In the genomic region with DNA sequence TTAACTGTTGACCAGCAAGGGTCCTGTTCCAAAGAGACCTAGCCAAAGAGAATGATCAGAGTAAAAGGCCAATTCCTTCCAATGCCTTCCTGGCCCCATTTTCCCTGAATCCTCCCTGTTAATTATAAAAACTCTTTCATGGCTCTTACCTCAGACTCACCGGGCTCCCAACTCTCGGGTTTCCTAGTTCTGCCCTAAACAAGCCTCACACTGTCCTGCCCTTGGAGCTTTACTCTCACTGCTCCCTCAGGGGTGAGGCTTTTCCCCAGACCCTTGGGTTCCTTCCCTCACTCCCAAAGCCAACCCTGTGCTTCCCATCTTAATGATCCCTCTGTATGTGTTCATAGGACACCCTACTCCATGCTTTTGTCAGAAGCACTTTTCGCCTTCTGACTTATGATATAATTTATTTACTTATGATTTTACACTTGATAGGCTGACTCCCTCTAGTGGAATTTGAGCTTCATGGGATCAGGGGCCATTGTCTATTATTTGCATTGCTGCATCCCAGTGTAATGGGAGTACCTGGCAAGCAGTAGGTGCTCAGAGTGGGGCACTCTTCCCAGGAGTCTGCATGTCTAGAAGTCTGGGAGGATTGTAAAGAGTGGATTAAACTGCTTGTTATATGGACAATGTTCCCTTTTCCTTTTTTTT, we compare ENCODE assay signal across 11 cellular contexts. TPM values are rescaled to one million over a fixed set of nuclear protein-coding genes. Genes with fewer than 3 reads are reported as not detected.
DNase-seq lines count a peak whose midpoint lies in the region; ATAC-seq and TF ChIP-seq lines count a peak whose summit lies in the region.
"Had no signal": no experiment of that assay in that cellular context is flagged by ENCODE, and none has a peak within 500 bp of the region (broad histone marks: within the 10 kb centered on the region; RNA-seq: fewer than 3 reads in every experiment).

No MANE protein-coding gene starts in this region.

- DNase-seq in LHCN-M2 (ENCODE audit: low read depth) (peak; percentile 21), astrocyte of the spinal cord (ENCODE audit: low read depth, low spot score) (peak; percentile 16), left lobe of liver (ENCODE audit: low spot score) (no peak), ovary (no peak), 8988T (no peak)
- DNase-seq: activated CD8-positive, alpha-beta memory T cell treated with anti-CD3 and anti-CD28 coated beads, Interleukin-2, amount 10 ng/mL, durations not matched to agents 7 days and 5 days; NCI-H1930 had no signal

- WGBS in ovary, 3 donors = 74 to 77% (median 75%) methylated on average over 3 of the region's 3 CpGs

- TF ChIP-seq POLR2A in ovary (IDR thresholded peaks at IDR 0.05) = no peak

- in situ Hi-C loops in astrocyte of the spinal cord (cut with HindIII; ENCODE audit: low sequenced_read_pairs) = no loop called here

- H3K9ac ChIP-seq in BLaER1 treated with 17β-estradiol and CSF1 and Interleukin-3, amounts not matched to agents 10 nM and 100 nM = peak overlapping the region in 10 of 11 experiments; percentile 6 to 73 (median 63); a peak in 18 of 22 replicates

- intact Hi-C loops in ovary (cut with DNase I) = no loop called here

- peak overlapping the region; percentile 22 to 70 (median 54); a peak in 18 of 20 replicates for H3K4me3 ChIP-seq in BLaER1 treated with 17β-estradiol and CSF1 and Interleukin-3, amounts not matched to agents 10 nM and 100 nM
- H3K4me3 ChIP-seq in astrocyte of the spinal cord (ENCODE audit: low read depth, low read length) (no peak overlapping the region), ovary (no peak overlapping the region)
- H3K4me3 ChIP-seq: prostate gland had no signal

- peak overlapping the region; percentile 77 to 94 (median 87) for H3K4me2 ChIP-seq in BLaER1 treated with 17β-estradiol and CSF1 and Interleukin-3, amounts not matched to agents 10 nM and 100 nM

- no peaks in the 10 kb centered on the region for H4K20me1 ChIP-seq in BLaER1 treated with 17β-estradiol and CSF1 and Interleukin-3, amounts not matched to agents 10 nM and 100 nM

- peak overlapping the region in 9 of 11 experiments; percentile 4 to 78 (median 63); a peak in 18 of 22 replicates for H3K27ac ChIP-seq in BLaER1 treated with 17β-estradiol and CSF1 and Interleukin-3, amounts not matched to agents 10 nM and 100 nM
- H3K27ac ChIP-seq in ovary = no peak overlapping the region
- H3K27ac ChIP-seq: prostate gland had no signal

- TF ChIP-seq CTCF in astrocyte of the spinal cord (IDR thresholded peaks at IDR 0.05; ENCODE audit: low read depth, low read length) (peak; percentile 28), ovary (IDR thresholded peaks at IDR 0.05) (no peak)

- no peaks in the 10 kb centered on the region for H3K27me3 ChIP-seq in BLaER1 treated with 17β-estradiol and CSF1 and Interleukin-3, amounts not matched to agents 10 nM and 100 nM
- no peaks in the 10 kb centered on the region for H3K27me3 ChIP-seq in ovary

- no peaks in the 10 kb centered on the region for H3K36me3 ChIP-seq in BLaER1 treated with 17β-estradiol and CSF1 and Interleukin-3, amounts not matched to agents 10 nM and 100 nM
- H3K36me3 ChIP-seq in ovary = no peaks in the 10 kb centered on the region
- H3K36me3 ChIP-seq: prostate gland had no signal

- no peaks in the 10 kb centered on the region for H3K9me3 ChIP-seq in BLaER1 treated with 17β-estradiol and CSF1 and Interleukin-3, amounts not matched to agents 10 nM and 100 nM (replicated peaks in 1 of 11)
- no peaks in the 10 kb centered on the region for H3K9me3 ChIP-seq in ovary
- H3K9me3 ChIP-seq: prostate gland had no signal

- TF ChIP-seq EP300 in ovary (IDR thresholded peaks at IDR 0.05) = no peak

- ATAC-seq in left lobe of liver = peak; percentile 59
- no peak for ATAC-seq in GM18870 (IDR thresholded peaks at IDR 0.05; ENCODE audit: unreplicated experiment)
- ATAC-seq in GM21576 (IDR thresholded peaks at IDR 0.05; ENCODE audit: unreplicated experiment) = no peak
- ATAC-seq: activated CD8-positive, alpha-beta memory T cell treated with anti-CD3 and anti-CD28 coated beads, Interleukin-2, amount 10 ng/mL, durations not matched to agents 7 days and 5 days had no signal

- H3K4me1 ChIP-seq in BLaER1 treated with 17β-estradiol and CSF1 and Interleukin-3, amounts not matched to agents 10 nM and 100 nM = peaks cover 38 to 53% (median 48%) of the 10 kb centered on the region in 10 experiments
- H3K4me1 ChIP-seq in ovary (ENCODE audit: insufficient read depth) = no peaks in the 10 kb centered on the region
- H3K4me1 ChIP-seq: prostate gland had no signal

RNA-seq across cellular contexts. Expression of gene ZNG1B, which starts 29.9 kb away (rescaled TPM):
- 20.8 and 28.1 TPM in 2 replicates for total RNA-seq in LHCN-M2 (2014; rRNA removed)
- 21.3 TPM for polyA plus RNA-seq in LHCN-M2 (2012)
- 11.8 TPM for total RNA-seq in left lobe of liver
- total RNA-seq in ovary = 10 to 100 TPM; 21.1 to 31.2 (median 27.5) TPM
- 10 to 100 TPM; 18.0 to 28.4 TPM for polyA plus RNA-seq in ovary

Comparison
In these comparisons a context has a peak if more than half of its experiments do, and no peak if none do; other contexts are left out.
1. H3K27ac ChIP-seq: peak in BLaER1 treated with 17β-estradiol and CSF1 and Interleukin-3, amounts not matched to agents 10 nM and 100 nM (9 of 11); none in ovary (0 of 2).
2. H3K4me3 ChIP-seq: peak in BLaER1 treated with 17β-estradiol and CSF1 and Interleukin-3, amounts not matched to agents 10 nM and 100 nM (10 of 10); none in astrocyte of the spinal cord (single experiment) and ovary (single experiment).
3. DNase-seq: peak in LHCN-M2 (single experiment) and astrocyte of the spinal cord (single experiment); none in left lobe of liver (single experiment), ovary (0 of 5) and 8988T (single experiment).